13 cellular contexts compared by ENCODE assay signal in genomic region chr2:213243189-213244044, GRCh38. TPM values are rescaled to one million over a fixed set of nuclear protein-coding genes. Genes with fewer than 3 reads are reported as not detected.
DNase-seq lines count a peak whose midpoint lies in the region; ATAC-seq and TF ChIP-seq lines count a peak whose summit lies in the region.
"Had no signal": no experiment of that assay in that cellular context is flagged by ENCODE, and none has a peak within 500 bp of the region (broad histone marks: within the 10 kb centered on the region; RNA-seq: fewer than 3 reads in every experiment).

No MANE protein-coding gene starts in this region.

- no peaks in the 10 kb centered on the region for H3K4me1 ChIP-seq in upper lobe of right lung
- H3K4me1 ChIP-seq: lower lobe of right lung had no signal

- peaks cover 3% of the 10 kb centered on the region for H3K27me3 ChIP-seq in upper lobe of right lung
- H3K27me3 ChIP-seq: gastroesophageal sphincter had no signal

- no peaks in the 10 kb centered on the region for H3K9me3 Mint-ChIP-seq in activated CD4-positive, alpha-beta memory T cell treated with anti-CD3 and anti-CD28 coated beads for 36 hours
- no peaks in the 10 kb centered on the region for H3K9me3 Mint-ChIP-seq in activated CD4-positive, alpha-beta memory T cell treated with anti-CD3 and anti-CD28 coated beads, Interleukin-2, amount 10 ng/mL, durations not matched to agents 7 days and 5 days
- no peaks in the 10 kb centered on the region for H3K9me3 Mint-ChIP-seq in naive thymus-derived CD8-positive, alpha-beta T cell

- no peak for DNase-seq in activated CD4-positive, alpha-beta memory T cell treated with anti-CD3 and anti-CD28 coated beads for 36 hours
- no peak for DNase-seq in activated CD4-positive, alpha-beta memory T cell treated with anti-CD3 and anti-CD28 coated beads, Interleukin-2, amount 10 ng/mL, durations not matched to agents 7 days and 5 days
- DNase-seq in naive thymus-derived CD8-positive, alpha-beta T cell = no peak
- DNase-seq in GM13976 (ENCODE audit: low spot score) (no peak), NCI-H2196 treated with DMSO at 0.1 percent for 48 hours (lab: John Stamatoyannopoulos, UW; ENCODE audit: unreplicated experiment) (no peak), upper lobe of right lung (no peak)
- DNase-seq: dermis blood vessel endothelial cell, KG1, lower lobe of right lung had no signal

- ATAC-seq in GM21529 (IDR thresholded peaks at IDR 0.05; ENCODE audit: unreplicated experiment) (peak; percentile 40), HG03460 (IDR thresholded peaks at IDR 0.05; ENCODE audit: unreplicated experiment) (peak; percentile 44), upper lobe of right lung (no peak)
- ATAC-seq in naive thymus-derived CD8-positive, alpha-beta T cell = peak in 1 of 2 donors; percentile 55
- ATAC-seq: gastroesophageal sphincter, lower lobe of right lung had no signal

- no peaks in the 10 kb centered on the region for H3K36me3 ChIP-seq in upper lobe of right lung
- H3K36me3 ChIP-seq: gastroesophageal sphincter, lower lobe of right lung had no signal

- no peak overlapping the region for H3K27ac ChIP-seq in upper lobe of right lung
- H3K27ac ChIP-seq: gastroesophageal sphincter, lower lobe of right lung had no signal

- peaks cover 7% of the 10 kb centered on the region for H3K4me1 Mint-ChIP-seq in activated CD4-positive, alpha-beta memory T cell treated with anti-CD3 and anti-CD28 coated beads for 36 hours (ENCODE audit: low read depth)
- no peaks in the 10 kb centered on the region for H3K4me1 Mint-ChIP-seq in activated CD4-positive, alpha-beta memory T cell treated with anti-CD3 and anti-CD28 coated beads, Interleukin-2, amount 10 ng/mL, durations not matched to agents 7 days and 5 days
- H3K4me1 Mint-ChIP-seq in naive thymus-derived CD8-positive, alpha-beta T cell = peaks cover 4 to 36% (median 23%) of the 10 kb centered on the region in 4 donors

- in situ Hi-C loops in GM13976 (cut with MboI; ENCODE audit: low sequenced_read_pairs, unreplicated experiment) = loop anchor here (10.0 kb wide), 1 partner anchor 559 kb away; no protein-coding TSS in a partner anchor

- H3K27me3 Mint-ChIP-seq in activated CD4-positive, alpha-beta memory T cell treated with anti-CD3 and anti-CD28 coated beads for 36 hours = peaks cover 7% of the 10 kb centered on the region
- peaks cover 10% of the 10 kb centered on the region for H3K27me3 Mint-ChIP-seq in activated CD4-positive, alpha-beta memory T cell treated with anti-CD3 and anti-CD28 coated beads, Interleukin-2, amount 10 ng/mL, durations not matched to agents 7 days and 5 days
- H3K27me3 Mint-ChIP-seq in naive thymus-derived CD8-positive, alpha-beta T cell = peaks cover 0 to 6% (median 1%) of the 10 kb centered on the region in 5 donors
- H3K27me3 Mint-ChIP-seq: progenitor cell of endocrine pancreas had no signal

- no peak for TF ChIP-seq CTCF in GM13976 (IDR thresholded peaks at IDR 0.05; ENCODE audit: borderline replicate concordance, control extremely low read depth, extremely low read depth, insufficient read depth, missing control alignments)
- TF ChIP-seq CTCF in upper lobe of right lung (IDR thresholded peaks at IDR 0.05) = no peak

- POLR2A ChIA-PET in activated CD4-positive, alpha-beta memory T cell treated with anti-CD3 and anti-CD28 coated beads for 36 hours (lab: Charles Lee) = no interaction called here
- POLR2A ChIA-PET in activated CD4-positive, alpha-beta memory T cell treated with anti-CD3 and anti-CD28 coated beads, Interleukin-2, amount 10 ng/mL, durations not matched to agents 7 days and 5 days (lab: Charles Lee) = no interaction called here
- POLR2A ChIA-PET in naive thymus-derived CD8-positive, alpha-beta T cell (lab: Charles Lee) = no interaction called here

- H3K36me3 Mint-ChIP-seq in activated CD4-positive, alpha-beta memory T cell treated with anti-CD3 and anti-CD28 coated beads for 36 hours = no peaks in the 10 kb centered on the region
- no peaks in the 10 kb centered on the region for H3K36me3 Mint-ChIP-seq in activated CD4-positive, alpha-beta memory T cell treated with anti-CD3 and anti-CD28 coated beads, Interleukin-2, amount 10 ng/mL, durations not matched to agents 7 days and 5 days (ENCODE audit: low read depth)
- H3K36me3 Mint-ChIP-seq in naive thymus-derived CD8-positive, alpha-beta T cell = no peaks in the 10 kb centered on the region

- H3K4me3 ChIP-seq in upper lobe of right lung = no peak overlapping the region
- H3K4me3 ChIP-seq: gastroesophageal sphincter, lower lobe of right lung had no signal

- H3K9me3 ChIP-seq in upper lobe of right lung = no peaks in the 10 kb centered on the region
- H3K9me3 ChIP-seq: gastroesophageal sphincter, lower lobe of right lung had no signal

- H3K27ac Mint-ChIP-seq in activated CD4-positive, alpha-beta memory T cell treated with anti-CD3 and anti-CD28 coated beads for 36 hours = peak overlapping the region; percentile 36
- H3K27ac Mint-ChIP-seq in activated CD4-positive, alpha-beta memory T cell treated with anti-CD3 and anti-CD28 coated beads, Interleukin-2, amount 10 ng/mL, durations not matched to agents 7 days and 5 days = no peak overlapping the region
- peak overlapping the region in 9 of 10 donors; percentile 8 to 88 (median 73) for H3K27ac Mint-ChIP-seq in naive thymus-derived CD8-positive, alpha-beta T cell
- H3K27ac Mint-ChIP-seq: progenitor cell of endocrine pancreas had no signal

- CTCF ChIA-PET in activated CD4-positive, alpha-beta memory T cell treated with anti-CD3 and anti-CD28 coated beads for 36 hours (lab: Charles Lee) = no interaction called here
- CTCF ChIA-PET in activated CD4-positive, alpha-beta memory T cell treated with anti-CD3 and anti-CD28 coated beads, Interleukin-2, amount 10 ng/mL, durations not matched to agents 7 days and 5 days (lab: Charles Lee) = no interaction called here

- intact Hi-C loops in activated CD4-positive, alpha-beta memory T cell treated with anti-CD3 and anti-CD28 coated beads for 36 hours (cut with micrococcal nuclease) = loop anchor here (2.0 kb wide), 1 partner anchor 557 kb away; no protein-coding TSS in a partner anchor
- intact Hi-C loops in upper lobe of right lung (cut with DNase I) = no loop called here

- no peak overlapping the region for H3K4me3 Mint-ChIP-seq in activated CD4-positive, alpha-beta memory T cell treated with anti-CD3 and anti-CD28 coated beads for 36 hours
- H3K4me3 Mint-ChIP-seq in activated CD4-positive, alpha-beta memory T cell treated with anti-CD3 and anti-CD28 coated beads, Interleukin-2, amount 10 ng/mL, durations not matched to agents 7 days and 5 days = no peak overlapping the region
- peak overlapping the region in 9 of 10 donors; percentile 13 to 73 (median 61) for H3K4me3 Mint-ChIP-seq in naive thymus-derived CD8-positive, alpha-beta T cell

RNA-seq across cellular contexts. Expression of gene SPAG16, which starts 40.8 kb away (rescaled TPM):
- total RNA-seq in activated CD4-positive, alpha-beta memory T cell treated with anti-CD3 and anti-CD28 coated beads for 36 hours = 10 to 100 TPM in 1 of 2 experiments, 1 to 10 TPM in 1; 9.1 to 10.4 TPM
- 1 to 10 TPM; 8.4 to 8.5 TPM for total RNA-seq in activated CD4-positive, alpha-beta memory T cell treated with anti-CD3 and anti-CD28 coated beads, Interleukin-2, amount 10 ng/mL, durations not matched to agents 7 days and 5 days
- 1 to 10 TPM; 8.0 to 8.3 TPM for total RNA-seq in naive thymus-derived CD8-positive, alpha-beta T cell
- polyA plus RNA-seq in naive thymus-derived CD8-positive, alpha-beta T cell = 10 to 100 TPM; 15.1 to 20.3 (median 17.7) TPM
- total RNA-seq in upper lobe of right lung = 11.6 TPM

Comparison
In these comparisons a context has a peak if more than half of its experiments do, and no peak if none do; other contexts are left out.
1. H3K4me3 Mint-ChIP-seq: peak in naive thymus-derived CD8-positive, alpha-beta T cell (9 of 10); none in activated CD4-positive, alpha-beta memory T cell treated with anti-CD3 and anti-CD28 coated beads for 36 hours (single experiment) and activated CD4-positive, alpha-beta memory T cell treated with anti-CD3 and anti-CD28 coated beads, Interleukin-2, amount 10 ng/mL, durations not matched to agents 7 days and 5 days (single experiment).